In the genomic region with DNA sequence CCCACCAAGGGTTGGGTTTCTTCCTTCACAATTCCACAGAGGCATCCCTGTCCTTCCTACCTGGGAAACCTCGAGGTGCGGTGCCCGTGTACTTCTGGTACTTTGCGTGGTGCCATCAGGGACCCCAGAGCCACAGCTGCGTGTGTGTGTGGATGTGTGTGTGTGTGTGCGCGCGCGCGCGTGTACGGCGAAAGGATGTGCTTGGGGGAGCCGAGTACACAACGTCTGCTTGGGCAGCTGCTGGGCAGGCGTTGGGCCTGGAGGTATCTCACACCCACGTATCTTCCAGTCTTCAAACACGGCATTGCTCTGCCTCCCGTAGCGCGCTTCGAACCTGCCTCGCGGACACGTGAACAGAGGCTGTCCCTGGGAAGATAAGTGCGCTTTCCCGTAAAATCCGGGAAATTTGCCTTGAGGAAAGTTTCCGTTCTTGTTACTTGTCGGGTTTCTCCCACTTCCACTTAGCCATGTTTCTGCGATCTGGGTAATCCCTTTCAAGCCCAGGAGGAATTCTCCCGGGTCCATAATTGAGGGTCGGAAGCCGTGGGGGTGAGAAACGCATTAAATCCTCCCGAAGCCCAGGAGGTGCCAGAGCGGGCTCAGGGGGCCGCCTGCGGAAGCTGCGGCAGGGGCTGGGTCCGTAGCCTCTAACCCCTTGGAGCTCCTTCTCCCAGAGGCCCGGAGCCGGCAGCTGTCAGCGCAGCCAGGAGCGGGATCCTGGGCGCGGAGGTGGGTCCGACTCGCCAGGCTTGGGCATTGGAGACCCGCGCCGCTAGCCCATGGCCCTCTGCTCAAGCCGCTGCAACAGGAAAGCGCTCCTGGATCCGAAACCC, we compare ENCODE assay signal across 15 cellular contexts. TPM values are rescaled to one million over a fixed set of nuclear protein-coding genes. Genes with fewer than 3 reads are reported as not detected.
DNase-seq lines count a peak whose midpoint lies in the region; ATAC-seq and TF ChIP-seq lines count a peak whose summit lies in the region.
"Had no signal": no experiment of that assay in that cellular context is flagged by ENCODE, and none has a peak within 500 bp of the region (broad histone marks: within the 10 kb centered on the region; RNA-seq: fewer than 3 reads in every experiment).

No MANE protein-coding gene starts in this region.

- no peak for DNase-seq in activated CD4-positive, alpha-beta T cell treated with anti-CD3 and anti-CD28 coated beads, Interleukin-2, amount 10 ng/mL, durations not matched to agents 7 days and 5 days
- no peak for DNase-seq in activated CD4-positive, alpha-beta T cell treated with anti-CD3 and anti-CD28 coated beads for 4 hours
- peak; percentile 90 for DNase-seq in osteoblast (ENCODE audit: insufficient read length, low spot score, missing footprints)
- no peak for DNase-seq in AG08395 (ENCODE audit: low spot score)
- no peak for DNase-seq in BE2C
- DNase-seq: Kasumi-1, NCI-H1436, NCI-H345, SJCRH30 had no signal

- POLR2A ChIA-PET in activated CD4-positive, alpha-beta T cell treated with anti-CD3 and anti-CD28 coated beads, Interleukin-2, amount 10 ng/mL, durations not matched to agents 7 days and 5 days (lab: Charles Lee): no interaction called here

- no peaks in the 10 kb centered on the region for H4K20me1 ChIP-seq in osteoblast (ENCODE audit: insufficient read depth, low read length)

- no peak overlapping the region for H3K4me2 ChIP-seq in osteoblast (ENCODE audit: insufficient read depth, low read length)

- no peak overlapping the region for H2AFZ ChIP-seq in osteoblast (ENCODE audit: low read length)

- H3K4me3 Mint-ChIP-seq in activated CD4-positive, alpha-beta T cell treated with anti-CD3 and anti-CD28 coated beads, Interleukin-2, amount 10 ng/mL, durations not matched to agents 7 days and 5 days: peak overlapping the region; percentile 49
- H3K4me3 Mint-ChIP-seq in stimulated activated memory B cell treated with anti-CD40 and anti-IgM and Interleukin-4, amounts not matched to agents 10 μg/mL and 1 μg/mL and 100 μg/mL, for 72 hours: no peak overlapping the region

- no peak for ATAC-seq in stimulated activated memory B cell treated with anti-CD40 and anti-IgM and Interleukin-4, amounts not matched to agents 10 μg/mL and 1 μg/mL and 100 μg/mL, for 72 hours
- ATAC-seq: activated naive CD4-positive, alpha-beta T cell treated with anti-CD3 and anti-CD28 coated beads, Interleukin-2, amount 50 U/mL, for 72 hours had no signal

- H3K9me3 ChIP-seq in HUES64 (ENCODE audit: insufficient read depth, low read depth, low read length) (no peaks in the 10 kb centered on the region), esophagus (ENCODE audit: control insufficient read depth in 2 of 2, insufficient read depth in 1 of 2, low read depth in 1 of 2, low read length in 1 of 2) (peaks cover 0 to 3% of the 10 kb centered on the region in 2 donors), osteoblast (ENCODE audit: low read depth, low read length) (no peaks in the 10 kb centered on the region), BE2C (no peaks in the 10 kb centered on the region)
- H3K9me3 ChIP-seq: SJCRH30 had no signal

- H3K4me3 ChIP-seq in HUES64 (ENCODE audit: low read length) (peak overlapping the region; percentile 22; the same call in 1 of the 2 replicates), esophagus (ENCODE audit: low read depth in 1 of 2, low read length in 2 of 2) (peak overlapping the region; percentile 66 to 75), osteoblast (ENCODE audit: insufficient read depth, low read length) (no peak overlapping the region), BE2C (ENCODE audit: low read depth, low read length) (no peak overlapping the region)
- H3K4me3 ChIP-seq: SJCRH30 had no signal

- 4% methylated on average over 55 of the region's 55 CpGs for WGBS in HUES64
- WGBS in esophagus, 2 donors: 5 to 11% methylated on average over 54 to 55 of the region's 55 CpGs

- CTCF ChIA-PET in activated CD4-positive, alpha-beta T cell treated with anti-CD3 and anti-CD28 coated beads, Interleukin-2, amount 10 ng/mL, durations not matched to agents 7 days and 5 days (lab: Charles Lee): no interaction called here

- H3K27ac ChIP-seq in HUES64 (ENCODE audit: low read depth, low read length): no peak overlapping the region
- peak overlapping the region; percentile 90 to 93 for H3K27ac ChIP-seq in esophagus (ENCODE audit: low read depth in 2 of 2, low read length in 1 of 2)
- H3K27ac ChIP-seq in osteoblast (ENCODE audit: low read depth, low read length): no peak overlapping the region
- H3K27ac ChIP-seq: SJCRH30 had no signal

- TF ChIP-seq CTCF in osteoblast (IDR thresholded peaks at IDR 0.05; ENCODE audit: extremely low read depth, low read depth, low read length): no peak
- TF ChIP-seq CTCF in BE2C (IDR thresholded peaks at IDR 0.05; ENCODE audit: low read depth, low read length): no peak

- peaks cover 75% of the 10 kb centered on the region for H3K27me3 Mint-ChIP-seq in activated CD4-positive, alpha-beta T cell treated with anti-CD3 and anti-CD28 coated beads, Interleukin-2, amount 10 ng/mL, durations not matched to agents 7 days and 5 days
- peaks cover 93% of the 10 kb centered on the region for H3K27me3 Mint-ChIP-seq in stimulated activated memory B cell treated with anti-CD40 and anti-IgM and Interleukin-4, amounts not matched to agents 10 μg/mL and 1 μg/mL and 100 μg/mL, for 72 hours

- no peaks in the 10 kb centered on the region for H3K9me3 Mint-ChIP-seq in activated CD4-positive, alpha-beta T cell treated with anti-CD3 and anti-CD28 coated beads, Interleukin-2, amount 10 ng/mL, durations not matched to agents 7 days and 5 days
- no peaks in the 10 kb centered on the region for H3K9me3 Mint-ChIP-seq in stimulated activated memory B cell treated with anti-CD40 and anti-IgM and Interleukin-4, amounts not matched to agents 10 μg/mL and 1 μg/mL and 100 μg/mL, for 72 hours
- H3K9me3 Mint-ChIP-seq: activated naive CD4-positive, alpha-beta T cell treated with anti-CD3 and anti-CD28 coated beads, Interleukin-2, amount 50 U/mL, for 72 hours had no signal

- no peaks in the 10 kb centered on the region for H3K36me3 ChIP-seq in HUES64 (ENCODE audit: insufficient read depth, low read length)
- peaks cover 0 to 4% of the 10 kb centered on the region in 2 donors for H3K36me3 ChIP-seq in esophagus (ENCODE audit: control insufficient read depth in 2 of 2, insufficient read depth in 2 of 2, low read length in 1 of 2)
- no peaks in the 10 kb centered on the region for H3K36me3 ChIP-seq in osteoblast (ENCODE audit: insufficient read depth, low read length)
- H3K36me3 ChIP-seq in BE2C: no peaks in the 10 kb centered on the region
- H3K36me3 ChIP-seq: SJCRH30 had no signal

- H3K36me3 Mint-ChIP-seq in activated CD4-positive, alpha-beta T cell treated with anti-CD3 and anti-CD28 coated beads, Interleukin-2, amount 10 ng/mL, durations not matched to agents 7 days and 5 days (ENCODE audit: low read depth): peaks cover 2% of the 10 kb centered on the region
- no peaks in the 10 kb centered on the region for H3K36me3 Mint-ChIP-seq in stimulated activated memory B cell treated with anti-CD40 and anti-IgM and Interleukin-4, amounts not matched to agents 10 μg/mL and 1 μg/mL and 100 μg/mL, for 72 hours

- H3K27me3 ChIP-seq in HUES64 (ENCODE audit: insufficient read depth, low read length) (peaks cover 100% of the 10 kb centered on the region), esophagus (ENCODE audit: control insufficient read depth in 1 of 2, insufficient read depth in 2 of 2, low read length in 2 of 2) (peaks cover 0 to 4% of the 10 kb centered on the region in 2 donors), osteoblast (ENCODE audit: insufficient read depth, low read length) (peaks cover 43% of the 10 kb centered on the region), BE2C (peaks cover 99% of the 10 kb centered on the region)
- H3K27me3 ChIP-seq: SJCRH30 had no signal

- peak overlapping the region; percentile 9 for H3K27ac Mint-ChIP-seq in activated CD4-positive, alpha-beta T cell treated with anti-CD3 and anti-CD28 coated beads, Interleukin-2, amount 10 ng/mL, durations not matched to agents 7 days and 5 days
- no peak overlapping the region for H3K27ac Mint-ChIP-seq in stimulated activated memory B cell treated with anti-CD40 and anti-IgM and Interleukin-4, amounts not matched to agents 10 μg/mL and 1 μg/mL and 100 μg/mL, for 72 hours

- H3K79me2 ChIP-seq in osteoblast (ENCODE audit: insufficient read depth, low read length): peaks cover 5% of the 10 kb centered on the region

- H3K9ac ChIP-seq in HUES64 (ENCODE audit: low read depth, low read length): no peak overlapping the region

- H3K4me1 Mint-ChIP-seq in activated CD4-positive, alpha-beta T cell treated with anti-CD3 and anti-CD28 coated beads, Interleukin-2, amount 10 ng/mL, durations not matched to agents 7 days and 5 days: peaks cover 19% of the 10 kb centered on the region
- H3K4me1 Mint-ChIP-seq in stimulated activated memory B cell treated with anti-CD40 and anti-IgM and Interleukin-4, amounts not matched to agents 10 μg/mL and 1 μg/mL and 100 μg/mL, for 72 hours: peaks cover 11% of the 10 kb centered on the region

- H3K4me1 ChIP-seq in HUES64 (ENCODE audit: insufficient read depth, low read length) (peaks cover 24% of the 10 kb centered on the region), esophagus (ENCODE audit: control insufficient read depth in 2 of 2, insufficient read depth in 2 of 2, low read length in 1 of 2) (peaks cover 5 to 9% of the 10 kb centered on the region in 2 donors), osteoblast (ENCODE audit: insufficient read depth, low read length) (no peaks in the 10 kb centered on the region), BE2C (no peaks in the 10 kb centered on the region)
- H3K4me1 ChIP-seq: SJCRH30 had no signal

RNA-seq across cellular contexts. Expression of a gene that starts 2.1 kb away (rescaled TPM):
- under 1 TPM; 0.05 to 0.19 TPM for total RNA-seq in activated CD4-positive, alpha-beta T cell treated with anti-CD3 and anti-CD28 coated beads, Interleukin-2, amount 10 ng/mL, durations not matched to agents 7 days and 5 days
- 0.10 TPM for polyA plus RNA-seq in HUES64 (2013, experiment 1 of 2)
- polyA plus RNA-seq in HUES64 (2013, experiment 2 of 2): not detected
- 10 to 100 TPM; 18.7 to 42.9 TPM for polyA plus RNA-seq in esophagus
- total RNA-seq in osteoblast: 2.7 and 3.6 TPM in 2 replicates
- polyA plus RNA-seq in BE2C (2012; ENCODE audit: insufficient read depth, insufficient read length, low read depth): 0.42 TPM
- total RNA-seq: activated CD8-positive, alpha-beta memory T cell treated with anti-CD3 and anti-CD28 coated beads for 36 hours; temporal lobe had no signal

Comparison
In these comparisons a context has a peak if more than half of its experiments do, and no peak if none do; other contexts are left out.
1. H3K27ac ChIP-seq: peak in esophagus (2 of 2); none in HUES64 (single experiment) and osteoblast (single experiment).
2. H3K4me3 ChIP-seq: peak in HUES64 (single experiment) and esophagus (2 of 2); none in osteoblast (single experiment) and BE2C (single experiment).